8 cellular contexts compared by ENCODE assay signal in the genomic region with DNA sequence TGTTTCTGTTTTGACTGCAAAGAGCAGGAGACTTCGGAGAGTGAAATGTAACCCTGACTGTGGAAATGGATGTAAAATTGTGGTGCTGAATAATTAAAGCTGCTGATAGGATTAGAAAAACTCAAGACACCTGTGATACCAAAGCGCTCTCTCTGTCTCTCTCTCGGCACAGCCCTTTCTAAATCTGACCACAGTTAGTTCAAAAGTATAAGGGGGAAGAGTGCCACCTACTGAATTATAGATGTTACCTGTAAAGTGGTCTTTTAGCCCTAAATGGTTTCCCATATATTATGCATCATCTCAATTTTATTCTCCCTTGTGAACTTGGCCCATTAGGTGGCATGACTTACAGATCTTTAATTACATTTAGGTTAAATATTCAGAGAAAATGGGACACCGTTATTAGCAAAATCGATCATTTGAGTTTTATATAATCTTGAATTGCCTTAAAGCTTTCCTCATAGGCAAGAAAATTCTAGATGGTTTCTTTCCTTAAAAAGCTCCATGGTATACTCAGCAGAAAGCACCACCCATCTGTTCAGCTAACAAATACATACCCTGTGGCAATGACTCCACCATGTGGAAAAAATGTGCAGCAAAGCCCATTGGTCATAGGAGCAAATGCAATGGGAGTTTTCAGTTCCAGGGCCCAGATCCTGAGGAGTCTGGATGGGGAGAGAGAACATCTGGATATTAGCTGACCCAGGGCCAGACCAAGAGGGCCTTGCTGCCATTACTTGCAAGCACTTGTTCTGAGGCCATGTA. TPM values are rescaled to one million over a fixed set of nuclear protein-coding genes. Genes with fewer than 3 reads are reported as not detected.
DNase-seq lines count a peak whose midpoint lies in the region; TF ChIP-seq lines count a peak whose summit lies in the region.

No MANE protein-coding gene starts in this region.

- H3K36me3 ChIP-seq in ACC112 (ENCODE audit: insufficient read depth, low read length) = peaks cover 42% of the 10 kb centered on the region

- H3K4me3 Mint-ChIP-seq in endothelial cell (ENCODE audit: unreplicated experiment) = no peak overlapping the region

- H3K4me3 ChIP-seq in ACC112 (ENCODE audit: low read depth, low read length) = no peak overlapping the region

- H3K9me3 Mint-ChIP-seq in endothelial cell (ENCODE audit: unreplicated experiment) = no peaks in the 10 kb centered on the region

- H3K4me1 Mint-ChIP-seq in endothelial cell (ENCODE audit: unreplicated experiment) = no peaks in the 10 kb centered on the region

- no peak for DNase-seq in GM10266 (ENCODE audit: extremely low spot score)
- DNase-seq in RPMI8226 = peak; percentile 34
- peak; percentile 11 for DNase-seq in endothelial cell (ENCODE audit: low spot score)
- DNase-seq in occipital lobe (lab: John Stamatoyannopoulos, UW) = peak; percentile 22
- DNase-seq in activated CD8-positive, alpha-beta memory T cell treated with anti-CD3 and anti-CD28 coated beads, Interleukin-2, amount 50 U/mL, for 4 hours = no peak
- DNase-seq in GF-D8 (lab: John Stamatoyannopoulos, UW) = no peak
- DNase-seq in stimulated activated naive CD4-positive, alpha-beta T cell treated with Interleukin-2 at 50 U/mL for 16 hours (lab: John Stamatoyannopoulos, UW) = no peak

- peak overlapping the region; percentile 13; the same call in 1 of the 2 replicates for H3K27ac ChIP-seq in ACC112 (ENCODE audit: low read depth, low read length)

- H2AFZ ChIP-seq in ACC112 (ENCODE audit: low read length, unreplicated experiment) = no peak overlapping the region

- H3K27ac Mint-ChIP-seq in endothelial cell (ENCODE audit: unreplicated experiment) = no peak overlapping the region

- no peaks in the 10 kb centered on the region for H3K79me2 ChIP-seq in ACC112 (ENCODE audit: control insufficient read depth, insufficient read depth, low read length, unreplicated experiment)

- H3K27me3 Mint-ChIP-seq in endothelial cell (ENCODE audit: unreplicated experiment) = peaks cover 5% of the 10 kb centered on the region

- TF ChIP-seq CTCF in GM10266 (IDR thresholded peaks at IDR 0.05; ENCODE audit: control insufficient read depth, insufficient read depth, low read depth, missing control alignments) (peak; percentile 7), endothelial cell (IDR thresholded peaks at IDR 0.05; ENCODE audit: unreplicated experiment) (no peak)

- peaks cover 14% of the 10 kb centered on the region for H3K4me1 ChIP-seq in ACC112 (ENCODE audit: control insufficient read depth, insufficient read depth, low read length, unreplicated experiment)

- no peaks in the 10 kb centered on the region for H3K27me3 ChIP-seq in ACC112 (ENCODE audit: insufficient read depth, low read length)

- H3K36me3 Mint-ChIP-seq in endothelial cell (ENCODE audit: low read depth, unreplicated experiment) = peaks cover 37% of the 10 kb centered on the region

RNA-seq across cellular contexts. Expression of a gene that starts 18.1 kb away (rescaled TPM):
- total RNA-seq in endothelial cell (ENCODE audit: unreplicated experiment) = 8.3 TPM
- total RNA-seq in occipital lobe = 25.7 TPM

RNA-seq across cellular contexts. Expression of a gene that starts 26.4 kb away (rescaled TPM):
- total RNA-seq in endothelial cell (ENCODE audit: unreplicated experiment) (76.7 TPM), occipital lobe (415 TPM)

Comparison
In these comparisons a context has a peak if more than half of its experiments do, and no peak if none do; other contexts are left out.
1. DNase-seq: peak in RPMI8226 (single experiment), endothelial cell (single experiment) and occipital lobe (single experiment); none in GM10266 (single experiment), activated CD8-positive, alpha-beta memory T cell treated with anti-CD3 and anti-CD28 coated beads, Interleukin-2, amount 50 U/mL, for 4 hours (single experiment), GF-D8 (single experiment) and stimulated activated naive CD4-positive, alpha-beta T cell treated with Interleukin-2 at 50 U/mL for 16 hours (single experiment).